1 cellular context compared by ENCODE assay signal in the genomic region with DNA sequence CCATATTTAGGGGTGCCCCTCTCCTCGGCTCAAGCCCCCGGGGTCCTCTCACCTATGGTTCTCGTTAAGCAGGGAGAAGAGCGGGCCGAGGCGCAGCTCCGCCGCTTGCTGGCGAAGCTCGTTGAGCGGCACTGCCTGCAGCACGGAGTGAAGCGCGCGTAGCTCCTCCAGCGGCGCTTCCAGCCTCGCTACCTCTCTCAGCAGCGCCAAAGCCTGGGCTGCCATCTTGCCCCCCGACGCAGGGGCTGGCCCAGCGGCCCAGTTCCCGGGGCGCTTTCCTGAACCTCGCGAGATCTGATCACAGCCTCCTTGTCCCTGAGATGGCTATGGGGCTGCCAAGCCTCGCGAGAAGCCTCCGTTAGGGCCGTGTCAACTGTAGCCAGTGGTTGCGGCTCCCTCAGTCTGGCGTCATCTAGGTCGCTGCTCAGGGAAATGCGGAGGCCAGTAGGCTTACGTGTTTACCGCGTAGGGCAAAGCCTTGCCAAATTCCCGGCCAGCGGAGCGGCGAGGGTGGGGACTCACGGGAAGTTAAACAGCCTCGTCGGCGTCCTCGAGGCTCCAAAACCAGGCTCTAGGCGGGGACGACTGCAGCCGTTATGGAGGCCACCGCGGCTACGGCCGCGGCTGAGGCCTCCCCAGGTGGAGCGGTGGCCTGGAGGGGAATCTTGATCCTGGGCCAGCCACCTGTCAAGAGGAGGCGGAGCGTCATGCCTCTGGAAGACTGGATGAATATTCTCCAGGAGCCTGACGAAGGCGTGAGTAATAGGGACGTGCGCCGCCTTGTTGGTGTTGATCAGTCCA.
TF ChIP-seq lines count a peak whose summit lies in the region.

A gene (minus strand): TSS at position 238 of the 801 bp plus-strand sequence. CDS start 13 bp downstream, at position 225.

TF ChIP-seq in HepG2, 621 proteins besides CTCF, POLR2A, EP300 and RAD21 (continued from another document and continues in another):
- TF ChIP-seq, protein P1, sequence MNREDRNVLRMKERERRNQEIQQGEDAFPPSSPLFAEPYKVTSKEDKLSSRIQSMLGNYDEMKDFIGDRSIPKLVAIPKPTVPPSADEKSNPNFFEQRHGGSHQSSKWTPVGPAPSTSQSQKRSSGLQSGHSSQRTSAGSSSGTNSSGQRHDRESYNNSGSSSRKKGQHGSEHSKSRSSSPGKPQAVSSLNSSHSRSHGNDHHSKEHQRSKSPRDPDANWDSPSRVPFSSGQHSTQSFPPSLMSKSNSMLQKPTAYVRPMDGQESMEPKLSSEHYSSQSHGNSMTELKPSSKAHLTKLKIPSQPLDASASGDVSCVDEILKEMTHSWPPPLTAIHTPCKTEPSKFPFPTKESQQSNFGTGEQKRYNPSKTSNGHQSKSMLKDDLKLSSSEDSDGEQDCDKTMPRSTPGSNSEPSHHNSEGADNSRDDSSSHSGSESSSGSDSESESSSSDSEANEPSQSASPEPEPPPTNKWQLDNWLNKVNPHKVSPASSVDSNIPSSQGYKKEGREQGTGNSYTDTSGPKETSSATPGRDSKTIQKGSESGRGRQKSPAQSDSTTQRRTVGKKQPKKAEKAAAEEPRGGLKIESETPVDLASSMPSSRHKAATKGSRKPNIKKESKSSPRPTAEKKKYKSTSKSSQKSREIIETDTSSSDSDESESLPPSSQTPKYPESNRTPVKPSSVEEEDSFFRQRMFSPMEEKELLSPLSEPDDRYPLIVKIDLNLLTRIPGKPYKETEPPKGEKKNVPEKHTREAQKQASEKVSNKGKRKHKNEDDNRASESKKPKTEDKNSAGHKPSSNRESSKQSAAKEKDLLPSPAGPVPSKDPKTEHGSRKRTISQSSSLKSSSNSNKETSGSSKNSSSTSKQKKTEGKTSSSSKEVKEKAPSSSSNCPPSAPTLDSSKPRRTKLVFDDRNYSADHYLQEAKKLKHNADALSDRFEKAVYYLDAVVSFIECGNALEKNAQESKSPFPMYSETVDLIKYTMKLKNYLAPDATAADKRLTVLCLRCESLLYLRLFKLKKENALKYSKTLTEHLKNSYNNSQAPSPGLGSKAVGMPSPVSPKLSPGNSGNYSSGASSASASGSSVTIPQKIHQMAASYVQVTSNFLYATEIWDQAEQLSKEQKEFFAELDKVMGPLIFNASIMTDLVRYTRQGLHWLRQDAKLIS (CRISPR knock-in tag; IDR thresholded peaks at IDR 0.05): no peak
- no peak for TF ChIP-seq ZNF260 (CRISPR knock-in tag; IDR thresholded peaks at IDR 0.05; ENCODE audit: borderline replicate concordance, low read depth)
- TF ChIP-seq, protein P2, sequence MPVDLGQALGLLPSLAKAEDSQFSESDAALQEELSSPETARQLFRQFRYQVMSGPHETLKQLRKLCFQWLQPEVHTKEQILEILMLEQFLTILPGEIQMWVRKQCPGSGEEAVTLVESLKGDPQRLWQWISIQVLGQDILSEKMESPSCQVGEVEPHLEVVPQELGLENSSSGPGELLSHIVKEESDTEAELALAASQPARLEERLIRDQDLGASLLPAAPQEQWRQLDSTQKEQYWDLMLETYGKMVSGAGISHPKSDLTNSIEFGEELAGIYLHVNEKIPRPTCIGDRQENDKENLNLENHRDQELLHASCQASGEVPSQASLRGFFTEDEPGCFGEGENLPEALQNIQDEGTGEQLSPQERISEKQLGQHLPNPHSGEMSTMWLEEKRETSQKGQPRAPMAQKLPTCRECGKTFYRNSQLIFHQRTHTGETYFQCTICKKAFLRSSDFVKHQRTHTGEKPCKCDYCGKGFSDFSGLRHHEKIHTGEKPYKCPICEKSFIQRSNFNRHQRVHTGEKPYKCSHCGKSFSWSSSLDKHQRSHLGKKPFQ (CRISPR knock-in tag; IDR thresholded peaks at IDR 0.05; ENCODE audit: insufficient replicate concordance): no peak
- TF ChIP-seq, protein P3, sequence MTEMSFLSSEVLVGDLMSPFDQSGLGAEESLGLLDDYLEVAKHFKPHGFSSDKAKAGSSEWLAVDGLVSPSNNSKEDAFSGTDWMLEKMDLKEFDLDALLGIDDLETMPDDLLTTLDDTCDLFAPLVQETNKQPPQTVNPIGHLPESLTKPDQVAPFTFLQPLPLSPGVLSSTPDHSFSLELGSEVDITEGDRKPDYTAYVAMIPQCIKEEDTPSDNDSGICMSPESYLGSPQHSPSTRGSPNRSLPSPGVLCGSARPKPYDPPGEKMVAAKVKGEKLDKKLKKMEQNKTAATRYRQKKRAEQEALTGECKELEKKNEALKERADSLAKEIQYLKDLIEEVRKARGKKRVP (CRISPR knock-in tag; IDR thresholded peaks at IDR 0.05): peak in 1 of 2 experiments; percentile 77; a peak in 2 of 4 replicates
- TF ChIP-seq FOXK2 (IDR thresholded peaks at IDR 0.05): peak; percentile 43; the same call in 1 of the 2 replicates
- TF ChIP-seq ZNF160 (CRISPR knock-in tag; IDR thresholded peaks at IDR 0.05): no peak
- no peak for TF ChIP-seq ZSCAN12 (CRISPR knock-in tag; IDR thresholded peaks at IDR 0.05)
- TF ChIP-seq, protein P4, sequence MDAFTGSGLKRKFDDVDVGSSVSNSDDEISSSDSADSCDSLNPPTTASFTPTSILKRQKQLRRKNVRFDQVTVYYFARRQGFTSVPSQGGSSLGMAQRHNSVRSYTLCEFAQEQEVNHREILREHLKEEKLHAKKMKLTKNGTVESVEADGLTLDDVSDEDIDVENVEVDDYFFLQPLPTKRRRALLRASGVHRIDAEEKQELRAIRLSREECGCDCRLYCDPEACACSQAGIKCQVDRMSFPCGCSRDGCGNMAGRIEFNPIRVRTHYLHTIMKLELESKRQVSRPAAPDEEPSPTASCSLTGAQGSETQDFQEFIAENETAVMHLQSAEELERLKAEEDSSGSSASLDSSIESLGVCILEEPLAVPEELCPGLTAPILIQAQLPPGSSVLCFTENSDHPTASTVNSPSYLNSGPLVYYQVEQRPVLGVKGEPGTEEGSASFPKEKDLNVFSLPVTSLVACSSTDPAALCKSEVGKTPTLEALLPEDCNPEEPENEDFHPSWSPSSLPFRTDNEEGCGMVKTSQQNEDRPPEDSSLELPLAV (CRISPR knock-in tag; conservative IDR thresholded peaks at IDR 0.05; ENCODE audit: low read depth): 0 out of 2 replicates have a peak, but pooled peaks have one; percentile 17
- TF ChIP-seq HOXA9 (CRISPR knock-in tag; IDR thresholded peaks at IDR 0.05; ENCODE audit: borderline replicate concordance): 0 out of 2 replicates have a peak, but pooled peaks have one; percentile 34
- no peak for TF ChIP-seq XBP1 (CRISPR knock-in tag; IDR thresholded peaks at IDR 0.05)
- TF ChIP-seq ZNF12 (CRISPR knock-in tag; IDR thresholded peaks at IDR 0.05): no peak
- no peak for TF ChIP-seq JUN (CRISPR knock-in tag; IDR thresholded peaks at IDR 0.05)
- TF ChIP-seq ZBTB8A (CRISPR knock-in tag; IDR thresholded peaks at IDR 0.05; ENCODE audit: borderline replicate concordance, low read depth): no peak
- no peak for TF ChIP-seq GTF3A (CRISPR knock-in tag; conservative IDR thresholded peaks at IDR 0.05)
- TF ChIP-seq ARHGAP35 (CRISPR knock-in tag; IDR thresholded peaks at IDR 0.05; ENCODE audit: borderline replicate concordance): peak; percentile 69; the same call in 1 of the 2 replicates
- no peak for TF ChIP-seq BHLHE40 (IDR thresholded peaks at IDR 0.05; ENCODE audit: low read length)
- peak; percentile 92 for TF ChIP-seq HOXA3 (CRISPR knock-in tag; IDR thresholded peaks at IDR 0.05)
- no peak for TF ChIP-seq KAT2B (IDR thresholded peaks at IDR 0.05; ENCODE audit: borderline replicate concordance, low read depth, low read length)
- peak; percentile 78; the same call in 1 of the 2 replicates for TF ChIP-seq CAMTA2 (CRISPR knock-in tag; IDR thresholded peaks at IDR 0.05; ENCODE audit: borderline replicate concordance)
- TF ChIP-seq HOXD1 (CRISPR knock-in tag; IDR thresholded peaks at IDR 0.05): peak; percentile 69; the same call in 1 of the 2 replicates
- TF ChIP-seq, protein P5, sequence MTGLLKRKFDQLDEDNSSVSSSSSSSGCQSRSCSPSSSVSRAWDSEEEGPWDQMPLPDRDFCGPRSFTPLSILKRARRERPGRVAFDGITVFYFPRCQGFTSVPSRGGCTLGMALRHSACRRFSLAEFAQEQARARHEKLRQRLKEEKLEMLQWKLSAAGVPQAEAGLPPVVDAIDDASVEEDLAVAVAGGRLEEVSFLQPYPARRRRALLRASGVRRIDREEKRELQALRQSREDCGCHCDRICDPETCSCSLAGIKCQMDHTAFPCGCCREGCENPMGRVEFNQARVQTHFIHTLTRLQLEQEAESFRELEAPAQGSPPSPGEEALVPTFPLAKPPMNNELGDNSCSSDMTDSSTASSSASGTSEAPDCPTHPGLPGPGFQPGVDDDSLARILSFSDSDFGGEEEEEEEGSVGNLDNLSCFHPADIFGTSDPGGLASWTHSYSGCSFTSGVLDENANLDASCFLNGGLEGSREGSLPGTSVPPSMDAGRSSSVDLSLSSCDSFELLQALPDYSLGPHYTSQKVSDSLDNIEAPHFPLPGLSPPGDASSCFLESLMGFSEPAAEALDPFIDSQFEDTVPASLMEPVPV (CRISPR knock-in tag; IDR thresholded peaks at IDR 0.05): no peak; the same call in 1 of the 2 replicates
- TF ChIP-seq ZNF629 (CRISPR knock-in tag; conservative IDR thresholded peaks at IDR 0.05): no peak; the same call in 1 of the 2 replicates
- TF ChIP-seq ZSCAN20 (CRISPR knock-in tag; IDR thresholded peaks at IDR 0.05; ENCODE audit: borderline replicate concordance): no peak
- TF ChIP-seq RFXAP (CRISPR knock-in tag; IDR thresholded peaks at IDR 0.05; ENCODE audit: borderline replicate concordance): peak; percentile 66; the same call in 1 of the 2 replicates
- TF ChIP-seq SAP130 (CRISPR knock-in tag; IDR thresholded peaks at IDR 0.05; ENCODE audit: low read depth): peak; percentile 75
- TF ChIP-seq ZNF557 (CRISPR knock-in tag; IDR thresholded peaks at IDR 0.05): no peak
- TF ChIP-seq ZKSCAN8 (CRISPR knock-in tag; IDR thresholded peaks at IDR 0.05; ENCODE audit: borderline replicate concordance): no peak
- no peak for TF ChIP-seq ZKSCAN5 (CRISPR knock-in tag; IDR thresholded peaks at IDR 0.05)
- TF ChIP-seq ZNF83 (CRISPR knock-in tag; IDR thresholded peaks at IDR 0.05; ENCODE audit: borderline replicate concordance): 0 out of 2 replicates have a peak, but pooled peaks have one; percentile 48
- TF ChIP-seq, protein P6, sequence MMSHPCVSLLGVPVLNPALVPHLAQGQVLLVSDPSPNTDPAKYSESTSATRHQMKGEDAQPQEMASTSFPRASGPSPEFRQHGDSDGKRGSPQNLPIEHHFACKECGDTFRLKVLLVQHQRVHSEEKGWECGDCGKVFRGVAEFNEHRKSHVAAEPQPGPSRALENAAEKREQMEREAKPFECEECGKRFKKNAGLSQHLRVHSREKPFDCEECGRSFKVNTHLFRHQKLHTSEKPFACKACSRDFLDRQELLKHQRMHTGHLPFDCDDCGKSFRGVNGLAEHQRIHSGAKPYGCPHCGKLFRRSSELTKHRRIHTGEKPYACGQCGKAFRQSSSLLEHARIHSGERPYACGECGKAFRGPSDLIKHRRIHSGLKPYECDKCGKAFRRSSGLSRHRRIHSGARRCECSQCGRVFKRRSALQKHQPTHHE (CRISPR knock-in tag; IDR thresholded peaks at IDR 0.05; ENCODE audit: borderline replicate concordance): peak; percentile 87; the same call in 1 of the 2 replicates
- TF ChIP-seq ZNF460 (CRISPR knock-in tag; IDR thresholded peaks at IDR 0.05; ENCODE audit: borderline replicate concordance): no peak
- no peak for TF ChIP-seq TOE1 (CRISPR knock-in tag; IDR thresholded peaks at IDR 0.05)
- TF ChIP-seq CCAR2 (optimal IDR thresholded peaks at IDR 0.05; ENCODE audit: low read depth, low read length): no peak
- no peak for TF ChIP-seq SCMH1 (CRISPR knock-in tag; IDR thresholded peaks at IDR 0.05; ENCODE audit: borderline replicate concordance)
- TF ChIP-seq, protein P7, sequence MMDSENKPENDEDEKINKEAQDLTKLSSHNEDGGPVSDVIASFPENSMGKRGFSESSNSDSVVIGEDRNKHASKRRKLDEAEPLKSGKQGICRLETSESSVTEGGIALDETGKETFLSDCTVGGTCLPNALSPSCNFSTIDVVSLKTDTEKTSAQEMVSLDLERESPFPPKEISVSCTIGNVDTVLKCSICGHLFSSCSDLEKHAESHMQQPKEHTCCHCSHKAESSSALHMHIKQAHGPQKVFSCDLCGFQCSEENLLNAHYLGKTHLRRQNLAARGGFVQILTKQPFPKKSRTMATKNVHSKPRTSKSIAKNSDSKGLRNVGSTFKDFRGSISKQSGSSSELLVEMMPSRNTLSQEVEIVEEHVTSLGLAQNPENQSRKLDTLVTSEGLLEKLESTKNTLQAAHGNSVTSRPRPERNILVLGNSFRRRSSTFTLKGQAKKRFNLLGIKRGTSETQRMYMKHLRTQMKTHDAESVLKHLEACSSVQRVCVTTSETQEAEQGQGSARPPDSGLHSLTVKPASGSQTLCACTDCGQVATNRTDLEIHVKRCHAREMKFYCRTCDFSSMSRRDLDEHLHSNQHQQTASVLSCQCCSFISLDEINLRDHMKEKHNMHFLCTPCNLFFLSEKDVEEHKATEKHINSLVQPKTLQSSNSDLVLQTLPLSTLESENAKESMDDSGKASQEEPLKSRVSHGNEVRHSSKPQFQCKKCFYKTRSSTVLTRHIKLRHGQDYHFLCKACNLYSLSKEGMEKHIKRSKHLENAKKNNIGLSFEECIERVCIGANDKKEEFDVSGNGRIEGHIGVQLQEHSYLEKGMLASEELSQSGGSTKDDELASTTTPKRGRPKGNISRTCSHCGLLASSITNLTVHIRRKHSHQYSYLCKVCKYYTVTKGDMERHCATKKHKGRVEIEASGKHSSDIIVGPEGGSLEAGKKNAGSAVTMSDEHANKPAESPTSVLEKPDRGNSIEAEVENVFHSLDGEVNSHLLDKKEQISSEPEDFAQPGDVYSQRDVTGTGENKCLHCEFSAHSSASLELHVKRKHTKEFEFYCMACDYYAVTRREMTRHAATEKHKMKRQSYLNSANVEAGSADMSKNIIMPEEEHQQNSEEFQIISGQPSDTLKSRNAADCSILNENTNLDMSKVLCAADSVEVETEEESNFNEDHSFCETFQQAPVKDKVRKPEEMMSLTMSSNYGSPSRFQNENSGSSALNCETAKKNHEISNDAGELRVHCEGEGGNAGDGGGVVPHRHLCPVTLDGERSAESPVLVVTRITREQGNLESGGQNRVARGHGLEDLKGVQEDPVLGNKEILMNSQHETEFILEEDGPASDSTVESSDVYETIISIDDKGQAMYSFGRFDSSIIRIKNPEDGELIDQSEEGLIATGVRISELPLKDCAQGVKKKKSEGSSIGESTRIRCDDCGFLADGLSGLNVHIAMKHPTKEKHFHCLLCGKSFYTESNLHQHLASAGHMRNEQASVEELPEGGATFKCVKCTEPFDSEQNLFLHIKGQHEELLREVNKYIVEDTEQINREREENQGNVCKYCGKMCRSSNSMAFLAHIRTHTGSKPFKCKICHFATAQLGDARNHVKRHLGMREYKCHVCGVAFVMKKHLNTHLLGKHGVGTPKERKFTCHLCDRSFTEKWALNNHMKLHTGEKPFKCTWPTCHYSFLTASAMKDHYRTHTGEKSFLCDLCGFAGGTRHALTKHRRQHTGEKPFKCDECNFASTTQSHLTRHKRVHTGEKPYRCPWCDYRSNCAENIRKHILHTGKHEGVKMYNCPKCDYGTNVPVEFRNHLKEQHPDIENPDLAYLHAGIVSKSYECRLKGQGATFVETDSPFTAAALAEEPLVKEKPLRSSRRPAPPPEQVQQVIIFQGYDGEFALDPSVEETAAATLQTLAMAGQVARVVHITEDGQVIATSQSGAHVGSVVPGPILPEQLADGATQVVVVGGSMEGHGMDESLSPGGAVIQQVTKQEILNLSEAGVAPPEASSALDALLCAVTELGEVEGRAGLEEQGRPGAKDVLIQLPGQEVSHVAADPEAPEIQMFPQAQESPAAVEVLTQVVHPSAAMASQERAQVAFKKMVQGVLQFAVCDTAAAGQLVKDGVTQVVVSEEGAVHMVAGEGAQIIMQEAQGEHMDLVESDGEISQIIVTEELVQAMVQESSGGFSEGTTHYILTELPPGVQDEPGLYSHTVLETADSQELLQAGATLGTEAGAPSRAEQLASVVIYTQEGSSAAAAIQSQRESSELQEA (CRISPR knock-in tag; IDR thresholded peaks at IDR 0.05; ENCODE audit: not compliant biosample characterization): no peak
- peak; percentile 91 for TF ChIP-seq ZNF317 (CRISPR knock-in tag; IDR thresholded peaks at IDR 0.05)
